18 cellular contexts compared by ENCODE assay signal in the genomic region with DNA sequence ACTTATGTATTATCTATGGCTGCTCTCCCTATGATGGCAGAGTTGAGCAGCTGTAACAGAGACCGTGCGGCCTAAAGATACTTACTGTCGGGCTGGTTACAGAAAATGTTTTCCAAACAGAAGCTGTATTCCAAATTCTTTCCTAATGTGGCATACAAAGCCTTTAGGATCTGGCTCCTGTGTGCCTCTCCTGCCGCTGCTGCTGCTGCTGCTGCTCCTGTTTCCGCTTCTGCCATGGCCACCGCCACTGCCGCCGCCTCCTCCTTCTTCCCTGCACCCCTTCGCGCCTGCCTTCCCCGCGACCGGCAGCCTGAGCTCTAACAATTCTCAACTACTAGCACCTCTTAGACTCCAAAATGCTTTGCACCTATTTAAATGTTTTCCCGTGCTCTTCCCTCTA.
A peak's percentile ranks its signal among the peaks of the same experiment; 100 is the strongest.
DNase-seq lines count a peak whose midpoint lies in the region; ATAC-seq and TF ChIP-seq lines count a peak whose summit lies in the region.
"Had no signal": no experiment of that assay in that cellular context is flagged by ENCODE, and none has a peak within 500 bp of the region (broad histone marks: within the 10 kb centered on the region; RNA-seq: fewer than 3 reads in every experiment).

No MANE protein-coding gene starts in this region.

- H3K4me3 Mint-ChIP-seq in activated naive CD4-positive, alpha-beta T cell treated with anti-CD3 and anti-CD28 coated beads, Interleukin-2, amount 50 U/mL, for 24 hours: peak overlapping the region; percentile 1
- peak overlapping the region; percentile 47 to 55 for H3K4me3 Mint-ChIP-seq in stimulated activated naive B cell treated with anti-CD40 and anti-IgM and Interleukin-4, amounts not matched to agents 10 μg/mL and 1 μg/mL and 100 μg/mL, for 72 hours
- H3K4me3 Mint-ChIP-seq in endodermal cell: no peak overlapping the region
- H3K4me3 Mint-ChIP-seq: activated B cell treated with CpG ODN at 0.5 μM for 24 hours; activated CD4-positive, alpha-beta memory T cell treated with anti-CD3 and anti-CD28 coated beads, Interleukin-2, amount 10 ng/mL, durations not matched to agents 7 days and 5 days; activated naive CD4-positive, alpha-beta T cell treated with anti-CD3 and anti-CD28 coated beads, Interleukin-2, amount 10 ng/mL, durations not matched to agents 7 days and 5 days; activated T-cell treated with anti-CD3 and anti-CD28 coated beads, Interleukin-2, amount 50 U/mL, for 4 hours; neural crest cell had no signal

- peaks cover 48% of the 10 kb centered on the region for H3K4me1 Mint-ChIP-seq in activated naive CD4-positive, alpha-beta T cell treated with anti-CD3 and anti-CD28 coated beads, Interleukin-2, amount 50 U/mL, for 24 hours
- peaks cover 13 to 19% of the 10 kb centered on the region in 2 donors for H3K4me1 Mint-ChIP-seq in stimulated activated naive B cell treated with anti-CD40 and anti-IgM and Interleukin-4, amounts not matched to agents 10 μg/mL and 1 μg/mL and 100 μg/mL, for 72 hours
- peaks cover 9% of the 10 kb centered on the region for H3K4me1 Mint-ChIP-seq in endodermal cell

- H3K27me3 Mint-ChIP-seq in activated naive CD4-positive, alpha-beta T cell treated with anti-CD3 and anti-CD28 coated beads, Interleukin-2, amount 50 U/mL, for 24 hours: no peaks in the 10 kb centered on the region
- no peaks in the 10 kb centered on the region for H3K27me3 Mint-ChIP-seq in stimulated activated naive B cell treated with anti-CD40 and anti-IgM and Interleukin-4, amounts not matched to agents 10 μg/mL and 1 μg/mL and 100 μg/mL, for 72 hours
- H3K27me3 Mint-ChIP-seq in endodermal cell (ENCODE audit: insufficient read depth): peaks cover 7% of the 10 kb centered on the region
- H3K27me3 Mint-ChIP-seq: activated B cell treated with CpG ODN at 0.5 μM for 24 hours; activated CD4-positive, alpha-beta memory T cell treated with anti-CD3 and anti-CD28 coated beads, Interleukin-2, amount 10 ng/mL, durations not matched to agents 7 days and 5 days had no signal

- H3K36me3 ChIP-seq in mucosa of stomach (ENCODE audit: control insufficient read depth, insufficient read depth, low read length) (no peaks in the 10 kb centered on the region), endodermal cell (ENCODE audit: control insufficient read depth, insufficient read depth, low read length) (no peaks in the 10 kb centered on the region)
- H3K36me3 ChIP-seq: Peyer's patch had no signal

- no peaks in the 10 kb centered on the region for H3K9me3 Mint-ChIP-seq in activated naive CD4-positive, alpha-beta T cell treated with anti-CD3 and anti-CD28 coated beads, Interleukin-2, amount 50 U/mL, for 24 hours
- no peaks in the 10 kb centered on the region for H3K9me3 Mint-ChIP-seq in activated naive CD4-positive, alpha-beta T cell treated with anti-CD3 and anti-CD28 coated beads, Interleukin-2, amount 50 U/mL, for 72 hours
- no peaks in the 10 kb centered on the region for H3K9me3 Mint-ChIP-seq in stimulated activated naive B cell treated with anti-CD40 and anti-IgM and Interleukin-4, amounts not matched to agents 10 μg/mL and 1 μg/mL and 100 μg/mL, for 72 hours
- no peaks in the 10 kb centered on the region for H3K9me3 Mint-ChIP-seq in endodermal cell
- H3K9me3 Mint-ChIP-seq: activated B cell treated with CpG ODN at 0.5 μM for 24 hours; activated CD4-positive, alpha-beta memory T cell treated with anti-CD3 and anti-CD28 coated beads, Interleukin-2, amount 10 ng/mL, durations not matched to agents 7 days and 5 days; activated naive CD4-positive, alpha-beta T cell treated with anti-CD3 and anti-CD28 coated beads, Interleukin-2, amount 10 ng/mL, durations not matched to agents 7 days and 5 days; activated T-cell treated with anti-CD3 and anti-CD28 coated beads, Interleukin-2, amount 50 U/mL, for 4 hours; neural crest cell had no signal

- H3K27me3 ChIP-seq in mucosa of stomach (ENCODE audit: control insufficient read depth, insufficient read depth, low read length): no peaks in the 10 kb centered on the region
- H3K27me3 ChIP-seq in endodermal cell (ENCODE audit: control insufficient read depth, insufficient read depth, low read length, poor library complexity, severe bottlenecking): no peaks in the 10 kb centered on the region
- H3K27me3 ChIP-seq: hepatocyte, Peyer's patch had no signal

- TF ChIP-seq CTCF in coronary artery (IDR thresholded peaks at IDR 0.05) (no peak), endodermal cell (conservative IDR thresholded peaks at IDR 0.05) (no peak)

- no peaks in the 10 kb centered on the region for H3K9me3 ChIP-seq in mucosa of stomach (ENCODE audit: control insufficient read depth, low read length)
- no peaks in the 10 kb centered on the region for H3K9me3 ChIP-seq in endodermal cell (ENCODE audit: control insufficient read depth, low read length)
- H3K9me3 ChIP-seq: Peyer's patch had no signal

- H3K9ac ChIP-seq in mucosa of stomach (ENCODE audit: low read length) (peak overlapping the region; percentile 18), endodermal cell (ENCODE audit: extremely low read depth, low read length, poor library complexity, severe bottlenecking) (no peak overlapping the region)

- H3K4me1 ChIP-seq in mucosa of stomach (ENCODE audit: control insufficient read depth, insufficient read depth, low read length) (peaks cover 14% of the 10 kb centered on the region), endodermal cell (ENCODE audit: control insufficient read depth, insufficient read depth, low read length) (peaks cover 4% of the 10 kb centered on the region)

- ATAC-seq in activated naive CD4-positive, alpha-beta T cell treated with anti-CD3 and anti-CD28 coated beads, Interleukin-2, amount 50 U/mL, for 72 hours: no peak
- no peak for ATAC-seq in stimulated activated naive B cell treated with anti-CD40 and anti-IgM and Interleukin-4, amounts not matched to agents 10 μg/mL and 1 μg/mL and 100 μg/mL, for 72 hours (replicated peaks)
- ATAC-seq in GM18861 (IDR thresholded peaks at IDR 0.05; ENCODE audit: unreplicated experiment): no peak
- ATAC-seq: activated T-cell treated with anti-CD3 and anti-CD28 coated beads, Interleukin-2, amount 50 U/mL, for 4 hours had no signal

- whole genome bisulfite sequencing in endodermal cell (ENCODE audit: insufficient coverage in 1 of 2, insufficient read length in 1 of 2), 2 experiments: 91 to 95% methylated on average over 14 of the region's 14 CpGs

- H3K36me3 Mint-ChIP-seq in activated naive CD4-positive, alpha-beta T cell treated with anti-CD3 and anti-CD28 coated beads, Interleukin-2, amount 50 U/mL, for 24 hours: no peaks in the 10 kb centered on the region
- H3K36me3 Mint-ChIP-seq in activated naive CD4-positive, alpha-beta T cell treated with anti-CD3 and anti-CD28 coated beads, Interleukin-2, amount 50 U/mL, for 72 hours: no peaks in the 10 kb centered on the region
- no peaks in the 10 kb centered on the region for H3K36me3 Mint-ChIP-seq in stimulated activated naive B cell treated with anti-CD40 and anti-IgM and Interleukin-4, amounts not matched to agents 10 μg/mL and 1 μg/mL and 100 μg/mL, for 72 hours
- H3K36me3 Mint-ChIP-seq in endodermal cell (ENCODE audit: low read depth): no peaks in the 10 kb centered on the region

- H3K4me3 ChIP-seq in coronary artery (peak overlapping the region; percentile 60), mucosa of stomach (ENCODE audit: low read length) (no peak overlapping the region), endodermal cell (ENCODE audit: low read length) (no peak overlapping the region)
- H3K4me3 ChIP-seq: hepatocyte, Peyer's patch had no signal

- no peak overlapping the region for H3K27ac Mint-ChIP-seq in activated naive CD4-positive, alpha-beta T cell treated with anti-CD3 and anti-CD28 coated beads, Interleukin-2, amount 50 U/mL, for 24 hours
- H3K27ac Mint-ChIP-seq in activated naive CD4-positive, alpha-beta T cell treated with anti-CD3 and anti-CD28 coated beads, Interleukin-2, amount 50 U/mL, for 72 hours: no peak overlapping the region
- no peak overlapping the region for H3K27ac Mint-ChIP-seq in stimulated activated naive B cell treated with anti-CD40 and anti-IgM and Interleukin-4, amounts not matched to agents 10 μg/mL and 1 μg/mL and 100 μg/mL, for 72 hours
- no peak overlapping the region for H3K27ac Mint-ChIP-seq in endodermal cell
- H3K27ac Mint-ChIP-seq: activated B cell treated with CpG ODN at 0.5 μM for 24 hours; activated CD4-positive, alpha-beta memory T cell treated with anti-CD3 and anti-CD28 coated beads, Interleukin-2, amount 10 ng/mL, durations not matched to agents 7 days and 5 days; activated naive CD4-positive, alpha-beta T cell treated with anti-CD3 and anti-CD28 coated beads, Interleukin-2, amount 10 ng/mL, durations not matched to agents 7 days and 5 days had no signal

- H3K27ac ChIP-seq in coronary artery (peak overlapping the region; percentile 60 to 77), endodermal cell (ENCODE audit: low read depth, low read length) (no peak overlapping the region)
- H3K27ac ChIP-seq: hepatocyte had no signal

- DNase-seq in activated naive CD4-positive, alpha-beta T cell treated with anti-CD3 and anti-CD28 coated beads, Interleukin-2, amount 50 U/mL, for 72 hours (ENCODE audit: low spot score in 2 of 2): no peak
- no peak for DNase-seq in coronary artery (ENCODE audit: low spot score)
- no peak for DNase-seq in stimulated activated naive B cell treated with anti-CD40 and anti-IgM and Interleukin-4, amounts not matched to agents 10 μg/mL and 1 μg/mL and 100 μg/mL, for 72 hours
- DNase-seq in endodermal cell: no peak
- DNase-seq in mucosa of gallbladder (ENCODE audit: low spot score): no peak
- DNase-seq: activated B cell treated with CpG ODN at 0.5 μM for 24 hours; activated CD4-positive, alpha-beta memory T cell treated with anti-CD3 and anti-CD28 coated beads, Interleukin-2, amount 10 ng/mL, durations not matched to agents 7 days and 5 days; activated naive CD4-positive, alpha-beta T cell treated with anti-CD3 and anti-CD28 coated beads, Interleukin-2, amount 10 ng/mL, durations not matched to agents 7 days and 5 days; activated T-cell treated with anti-CD3 and anti-CD28 coated beads, Interleukin-2, amount 50 U/mL, for 4 hours; C1 segment of cervical spinal cord; NCI-H1417; NCI-H510A; Peyer's patch had no signal
